In genomic region chr7:96040250-96040772, GRCh38 we compare ENCODE assay signal across 19 cellular contexts.
DNase-seq lines count a peak whose midpoint lies in the region; TF ChIP-seq lines count a peak whose summit lies in the region.
"Had no signal": no experiment of that assay in that cellular context is flagged by ENCODE, and none has a peak within 500 bp of the region (broad histone marks: within the 10 kb centered on the region; RNA-seq: fewer than 3 reads in every experiment).

No MANE protein-coding gene starts in this region.

- no peaks in the 10 kb centered on the region for H3K79me2 ChIP-seq in Karpas-422 (ENCODE audit: low read length)

- H3K9me3 Mint-ChIP-seq in glutamatergic neuron (ENCODE audit: unreplicated experiment), result no peaks in the 10 kb centered on the region
- H3K9me3 Mint-ChIP-seq: CD8-positive, alpha-beta memory T cell; HFFc6; T-helper 1 cell treated with Interleukin-12 subunit alpha and Interleukin-12 subunit beta and Interleukin-4 antibody, amounts not matched to agents 30 μg/mL and 1 μg/mL, for 36 hours had no signal

- peak overlapping the region; percentile 42 for H3K27ac Mint-ChIP-seq in glutamatergic neuron (ENCODE audit: unreplicated experiment)
- H3K27ac Mint-ChIP-seq: HFFc6; T-helper 1 cell treated with Interleukin-12 subunit alpha and Interleukin-12 subunit beta and Interleukin-4 antibody, amounts not matched to agents 30 μg/mL and 1 μg/mL, for 36 hours had no signal

- no peaks in the 10 kb centered on the region for H4K20me1 ChIP-seq in Karpas-422 (ENCODE audit: insufficient read depth, low read depth, low read length)

- no peak overlapping the region for H3K4me3 Mint-ChIP-seq in glutamatergic neuron (ENCODE audit: unreplicated experiment)
- H3K4me3 Mint-ChIP-seq: CD8-positive, alpha-beta memory T cell; HFFc6; T-helper 1 cell treated with Interleukin-12 subunit alpha and Interleukin-12 subunit beta and Interleukin-4 antibody, amounts not matched to agents 30 μg/mL and 1 μg/mL, for 36 hours had no signal

- no peaks in the 10 kb centered on the region for H3K36me3 Mint-ChIP-seq in glutamatergic neuron (ENCODE audit: unreplicated experiment)

- H3K27ac ChIP-seq in Karpas-422 (ENCODE audit: low read length), result no peak overlapping the region
- H3K27ac ChIP-seq: PC-9, RWPE1 had no signal

- H3K4me1 ChIP-seq in BE2C, result no peaks in the 10 kb centered on the region
- H3K4me1 ChIP-seq in Karpas-422 (ENCODE audit: low read length), result no peaks in the 10 kb centered on the region

- no peak overlapping the region for H3K4me2 ChIP-seq in Karpas-422 (ENCODE audit: low read depth, low read length, poor library complexity, severe bottlenecking)
- H3K4me2 ChIP-seq: PC-9 had no signal

- peaks cover 3% of the 10 kb centered on the region for H3K4me1 Mint-ChIP-seq in glutamatergic neuron (ENCODE audit: low read depth, unreplicated experiment)
- H3K4me1 Mint-ChIP-seq: CD8-positive, alpha-beta memory T cell had no signal

- H3K9me3 ChIP-seq in BE2C, result no peaks in the 10 kb centered on the region
- H3K9me3 ChIP-seq in Karpas-422 (ENCODE audit: low read length), result no peaks in the 10 kb centered on the region

- DNase-seq in BE2C, result peak; percentile 19
- DNase-seq in DMS 273 treated with DMSO at 0.1 percent for 48 hours (lab: John Stamatoyannopoulos, UW), result peak; percentile 87
- peak; percentile 91 for DNase-seq in NCI-H2171 treated with DMSO at 0.1 percent for 48 hours (lab: John Stamatoyannopoulos, UW)
- no peak for DNase-seq in glutamatergic neuron
- DNase-seq in Karpas-422, result no peak
- DNase-seq in stimulated activated CD4-positive, alpha-beta T cell treated with anti-CD3 and anti-CD28 coated beads, Interleukin-1b, Interleukin-23, amount 100 ng/mL, for 48 hours, result no peak
- DNase-seq in cerebellum (ENCODE audit: low spot score), result no peak
- DNase-seq: C1 segment of cervical spinal cord; CD8-positive, alpha-beta memory T cell; DND-41; HFFc6; NCI-H1436; NCI-H510A; NCI-H82; PC-9; SIG-M5 had no signal

- no peak overlapping the region for H2AFZ ChIP-seq in Karpas-422 (ENCODE audit: low read length)
- H2AFZ ChIP-seq: PC-9 had no signal

- H3K27me3 ChIP-seq in BE2C (no peaks in the 10 kb centered on the region), Karpas-422 (ENCODE audit: low read length) (no peaks in the 10 kb centered on the region)

- TF ChIP-seq CTCF in BE2C (IDR thresholded peaks at IDR 0.05; ENCODE audit: low read depth, low read length), result no peak
- no peak for TF ChIP-seq CTCF in glutamatergic neuron (IDR thresholded peaks at IDR 0.05; ENCODE audit: partially characterized antibody, unreplicated experiment)

- no peaks in the 10 kb centered on the region for H3K27me3 Mint-ChIP-seq in glutamatergic neuron (ENCODE audit: unreplicated experiment)

- H3K9me2 ChIP-seq in Karpas-422 (replicated peaks; ENCODE audit: insufficient read depth, low read length), result no peaks in the 10 kb centered on the region

- no peaks in the 10 kb centered on the region for H3K36me3 ChIP-seq in BE2C
- no peaks in the 10 kb centered on the region for H3K36me3 ChIP-seq in Karpas-422 (ENCODE audit: insufficient read depth, low read length)

- H3K9ac ChIP-seq in Karpas-422 (ENCODE audit: low read length), result no peak overlapping the region

- H3K4me3 ChIP-seq in BE2C (ENCODE audit: low read depth, low read length), result no peak overlapping the region
- H3K4me3 ChIP-seq in Karpas-422 (ENCODE audit: low read length), result no peak overlapping the region
- H3K4me3 ChIP-seq: K562, PC-9 had no signal

Comparison
In these comparisons a context has a peak if more than half of its experiments do, and no peak if none do; other contexts are left out.
1. DNase-seq: peak in BE2C (single experiment), DMS 273 treated with DMSO at 0.1 percent for 48 hours (single experiment) and NCI-H2171 treated with DMSO at 0.1 percent for 48 hours (single experiment); none in glutamatergic neuron (single experiment), Karpas-422 (single experiment), stimulated activated CD4-positive, alpha-beta T cell treated with anti-CD3 and anti-CD28 coated beads, Interleukin-1b, Interleukin-23, amount 100 ng/mL, for 48 hours (single experiment) and cerebellum (single experiment).